ENCODE assay signal across 1 cellular context in genomic region chr9:79684711-79685575, GRCh38.
TF ChIP-seq lines count a peak whose summit lies in the region.

No MANE protein-coding gene starts in this region.

TF ChIP-seq in H1, 55 proteins besides CTCF, POLR2A, EP300 and RAD21 (continued from another document):
- TF ChIP-seq MAX (IDR thresholded peaks at IDR 0.05) = no peak
- no peak for TF ChIP-seq EZH2 (IDR thresholded peaks at IDR 0.05; ENCODE audit: low read depth, low read length, severe bottlenecking)
- no peak for TF ChIP-seq BCL11A (IDR thresholded peaks at IDR 0.05; ENCODE audit: low read depth in 2 of 2, low read length in 2 of 2)
- TF ChIP-seq TBP (IDR thresholded peaks at IDR 0.05; ENCODE audit: low read depth, low read length) = no peak
- no peak for TF ChIP-seq CBX8 (IDR thresholded peaks at IDR 0.05; ENCODE audit: borderline replicate concordance, low read depth, low read length)
- TF ChIP-seq TAF1 (IDR thresholded peaks at IDR 0.05; ENCODE audit: low read depth, low read length) = no peak
- no peak for TF ChIP-seq KDM1A (IDR thresholded peaks at IDR 0.05; ENCODE audit: borderline replicate concordance, low read length)
- no peak for TF ChIP-seq EGR1 (IDR thresholded peaks at IDR 0.05; ENCODE audit: borderline replicate concordance, low read depth, low read length)
- no peak for TF ChIP-seq GTF2F1 (IDR thresholded peaks at IDR 0.05; ENCODE audit: borderline replicate concordance, low read depth, low read length)
- no peak for TF ChIP-seq SAP30 (IDR thresholded peaks at IDR 0.05; ENCODE audit: insufficient read depth, insufficient replicate concordance, low read length)
- TF ChIP-seq SP2 (IDR thresholded peaks at IDR 0.05; ENCODE audit: low read length) = no peak
- no peak for TF ChIP-seq BRCA1 (IDR thresholded peaks at IDR 0.05; ENCODE audit: low read depth, low read length)
- TF ChIP-seq HDAC6 (IDR thresholded peaks at IDR 0.05; ENCODE audit: low read depth, low read length) = no peak
- TF ChIP-seq JUND (IDR thresholded peaks at IDR 0.05; ENCODE audit: low read length) = no peak
- no peak for TF ChIP-seq ASH2L (IDR thresholded peaks at IDR 0.05; ENCODE audit: low read length)
- TF ChIP-seq YY1 (IDR thresholded peaks at IDR 0.05; ENCODE audit: low read depth, low read length) = no peak
- TF ChIP-seq FOSL1 (IDR thresholded peaks at IDR 0.05; ENCODE audit: insufficient read depth, low read depth, low read length) = no peak
- no peak for TF ChIP-seq NANOG (IDR thresholded peaks at IDR 0.05; ENCODE audit: insufficient read depth, low read depth, low read length, poor library complexity, severe bottlenecking)
